36 cellular contexts compared by ENCODE assay signal in the genomic region with DNA sequence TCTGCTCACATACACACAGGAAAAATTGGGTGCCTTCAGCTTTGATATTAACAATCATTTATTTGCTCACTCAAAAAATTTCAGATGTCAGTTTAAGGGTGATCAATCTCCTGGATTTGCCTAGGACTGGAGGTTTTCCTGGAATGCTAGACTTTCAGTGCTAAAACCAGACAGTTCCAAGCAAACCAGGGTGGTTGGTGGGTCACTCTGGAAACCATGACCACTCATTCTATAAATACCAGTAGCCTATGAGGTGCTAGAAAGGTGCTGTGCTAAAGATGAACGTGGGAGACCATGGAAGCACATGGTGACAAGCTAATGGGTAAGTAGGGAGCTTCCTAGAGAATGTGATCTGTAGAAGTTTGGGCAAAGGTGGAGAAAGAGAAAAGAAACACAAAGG. TPM values are rescaled to one million over a fixed set of nuclear protein-coding genes. Genes with fewer than 3 reads are reported as not detected.
"Had no signal": no experiment of that assay in that cellular context is flagged by ENCODE, and none has a peak within 500 bp of the region (broad histone marks: within the 10 kb centered on the region; RNA-seq: fewer than 3 reads in every experiment).

No MANE protein-coding gene starts in this region.

- H3K27me3 ChIP-seq: breast epithelium, cardiac muscle cell, colonic mucosa, esophagus squamous epithelium, gastroesophageal sphincter, heart right ventricle had no signal

- H3K4me3 Mint-ChIP-seq: activated CD4-positive, alpha-beta memory T cell treated with anti-CD3 and anti-CD28 coated beads for 36 hours; activated CD4-positive, alpha-beta T cell treated with anti-CD3 and anti-CD28 coated beads for 36 hours; activated CD4-positive, alpha-beta T cell treated with anti-CD3 and anti-CD28 coated beads, Interleukin-2, amount 10 ng/mL, durations not matched to agents 24 days and 14 days; activated CD8-positive, alpha-beta memory T cell treated with anti-CD3 and anti-CD28 coated beads, Interleukin-2, amount 10 ng/mL, durations not matched to agents 7 days and 5 days; activated CD8-positive, alpha-beta T cell treated with anti-CD3 and anti-CD28 coated beads, Interleukin-2, amount 10 ng/mL, durations not matched to agents 7 days and 5 days; activated naive CD8-positive, alpha-beta T cell; activated T-cell treated with anti-CD3 and anti-CD28 coated beads, Interleukin-2, amount 50 U/mL, for 24 hours; activated T-cell treated with anti-CD3 and anti-CD28 coated beads, Interleukin-2, amount 50 U/mL, for 72 hours had no signal

- DNase-seq: activated CD4-positive, alpha-beta memory T cell treated with anti-CD3 and anti-CD28 coated beads for 36 hours; activated CD4-positive, alpha-beta T cell treated with anti-CD3 and anti-CD28 coated beads for 36 hours; activated CD4-positive, alpha-beta T cell treated with anti-CD3 and anti-CD28 coated beads, Interleukin-2, amount 10 ng/mL, durations not matched to agents 24 days and 14 days; activated CD4-positive, CD25-positive, alpha-beta regulatory T cell; activated CD4-positive, CD25-positive, alpha-beta regulatory T cell treated with anti-CD3 and anti-CD28 coated beads, Interleukin-2, amount 50 U/mL, for 72 hours; activated CD8-positive, alpha-beta memory T cell treated with anti-CD3 and anti-CD28 coated beads, Interleukin-2, amount 10 ng/mL, durations not matched to agents 7 days and 5 days; activated CD8-positive, alpha-beta memory T cell treated with anti-CD3 and anti-CD28 coated beads, Interleukin-2, amount 50 U/mL, for 4 hours; activated CD8-positive, alpha-beta T cell treated with anti-CD3 and anti-CD28 coated beads, Interleukin-2, amount 10 ng/mL, durations not matched to agents 7 days and 5 days; activated gamma-delta T cell; activated naive CD4-positive, alpha-beta T cell; activated naive CD4-positive, alpha-beta T cell treated with anti-CD3 and anti-CD28 coated beads, Interleukin-2, amount 50 U/mL, for 16 hours; activated T-cell treated with anti-CD3 and anti-CD28 coated beads for 4 hours; activated T-cell treated with anti-CD3 and anti-CD28 coated beads, Interleukin-2, amount 50 U/mL, for 24 hours; activated T-cell treated with anti-CD3 and anti-CD28 coated beads, Interleukin-2, amount 50 U/mL, for 72 hours; amniotic stem cell; anterior cingulate cortex; central memory CD4-positive, alpha-beta T cell; cerebellar nuclear complex; colonic mucosa; effector CD8-positive, alpha-beta T cell; esophagus squamous epithelium; foreskin melanocyte; heart right ventricle; T-helper 1 cell; T-helper 2 cell had no signal

- H3K9me3 ChIP-seq: breast epithelium, colonic mucosa, esophagus squamous epithelium, gastroesophageal sphincter, heart right ventricle had no signal

- H3K4me3 ChIP-seq: breast epithelium, cardiac muscle cell, colonic mucosa, esophagus squamous epithelium, gastroesophageal sphincter, heart right ventricle had no signal

- H3K27me3 Mint-ChIP-seq: activated CD4-positive, alpha-beta T cell treated with anti-CD3 and anti-CD28 coated beads for 36 hours; activated naive CD8-positive, alpha-beta T cell; activated T-cell treated with anti-CD3 and anti-CD28 coated beads, Interleukin-2, amount 50 U/mL, for 24 hours had no signal

- FAIRE-seq: endometrium, endothelial cell of umbilical vein had no signal

- H3K36me3 ChIP-seq: breast epithelium, cardiac muscle cell, colonic mucosa, esophagus squamous epithelium, gastroesophageal sphincter, heart right ventricle had no signal

- ATAC-seq: activated CD4-positive, alpha-beta T cell treated with anti-CD3 and anti-CD28 coated beads for 36 hours; activated CD8-positive, alpha-beta memory T cell treated with anti-CD3 and anti-CD28 coated beads, Interleukin-2, amount 10 ng/mL, durations not matched to agents 7 days and 5 days; activated CD8-positive, alpha-beta T cell treated with anti-CD3 and anti-CD28 coated beads, Interleukin-2, amount 10 ng/mL, durations not matched to agents 7 days and 5 days; activated T-cell treated with anti-CD3 and anti-CD28 coated beads, Interleukin-2, amount 50 U/mL, for 72 hours; gastroesophageal sphincter; heart right ventricle had no signal

- H3K27ac ChIP-seq: breast epithelium, cardiac muscle cell, colonic mucosa, epithelial cell of prostate, esophagus squamous epithelium, gastroesophageal sphincter, heart right ventricle had no signal

- H3K27ac Mint-ChIP-seq: activated CD4-positive, alpha-beta memory T cell treated with anti-CD3 and anti-CD28 coated beads for 36 hours; activated CD4-positive, alpha-beta T cell treated with anti-CD3 and anti-CD28 coated beads for 36 hours; activated CD4-positive, alpha-beta T cell treated with anti-CD3 and anti-CD28 coated beads, Interleukin-2, amount 10 ng/mL, durations not matched to agents 24 days and 14 days; activated CD8-positive, alpha-beta memory T cell treated with anti-CD3 and anti-CD28 coated beads, Interleukin-2, amount 10 ng/mL, durations not matched to agents 7 days and 5 days; activated CD8-positive, alpha-beta T cell treated with anti-CD3 and anti-CD28 coated beads, Interleukin-2, amount 10 ng/mL, durations not matched to agents 7 days and 5 days; activated naive CD8-positive, alpha-beta T cell; activated T-cell treated with anti-CD3 and anti-CD28 coated beads, Interleukin-2, amount 50 U/mL, for 24 hours; activated T-cell treated with anti-CD3 and anti-CD28 coated beads, Interleukin-2, amount 50 U/mL, for 72 hours; brain had no signal

RNA-seq across cellular contexts. Expression of a gene that starts 25.4 kb away (rescaled TPM):
- total RNA-seq: activated CD4-positive, alpha-beta memory T cell treated with anti-CD3 and anti-CD28 coated beads for 36 hours; activated T-cell treated with anti-CD3 and anti-CD28 coated beads, Interleukin-2, amount 50 U/mL, for 72 hours; cardiac muscle cell; esophagus squamous epithelium; glomerular endothelial cell had no signal
- polyA plus RNA-seq: cardiac muscle cell, endothelial cell of umbilical vein, esophagus, fibroblast of lung had no signal
